ENCODE assay signal across 14 cellular contexts in the genomic region with DNA sequence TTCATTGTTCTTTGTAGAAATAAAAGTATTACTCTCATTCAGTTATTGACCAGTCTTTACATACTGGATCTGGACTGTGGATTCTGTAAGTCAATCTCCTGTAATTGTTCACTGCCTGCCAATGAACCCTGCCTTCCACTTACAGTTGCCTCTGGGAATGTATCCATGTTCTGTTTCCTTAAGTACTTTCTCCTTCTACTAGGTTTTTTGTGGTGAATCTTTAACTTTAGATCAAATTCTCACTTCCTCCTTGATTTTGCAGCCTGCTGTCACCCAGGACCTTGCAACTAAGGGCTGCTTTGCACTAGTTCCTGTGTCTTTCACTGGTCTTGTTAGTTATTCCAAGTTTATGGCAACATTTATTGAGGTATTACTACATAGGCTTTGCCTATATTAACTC. TPM values are rescaled to one million over a fixed set of nuclear protein-coding genes. Genes with fewer than 3 reads are reported as not detected.
A peak's percentile ranks its signal among the peaks of the same experiment; 100 is the strongest.
DNase-seq lines count a peak whose midpoint lies in the region; ATAC-seq and TF ChIP-seq lines count a peak whose summit lies in the region.
"Had no signal": no experiment of that assay in that cellular context is flagged by ENCODE, and none has a peak within 500 bp of the region (broad histone marks: within the 10 kb centered on the region; RNA-seq: fewer than 3 reads in every experiment).

No MANE protein-coding gene starts in this region.

- no peaks in the 10 kb centered on the region for H3K9me3 ChIP-seq in heart left ventricle
- H3K9me3 ChIP-seq: heart right ventricle, SJCRH30 had no signal

- H3K4me1 ChIP-seq in heart left ventricle = no peaks in the 10 kb centered on the region
- H3K4me1 ChIP-seq: heart right ventricle, SJCRH30 had no signal

- peaks cover 9% of the 10 kb centered on the region for H3K27me3 Mint-ChIP-seq in activated CD8-positive, alpha-beta memory T cell treated with anti-CD3 and anti-CD28 coated beads, Interleukin-2, amount 10 ng/mL, durations not matched to agents 7 days and 5 days

- DNase-seq in kidney tubule cell (ENCODE audit: low spot score) (peak; percentile 33), heart left ventricle (no peak), T1000 (lab: John Stamatoyannopoulos, UW) (no peak), UCSD-AML1 (lab: John Stamatoyannopoulos, UW; ENCODE audit: unreplicated experiment) (no peak)
- DNase-seq in activated CD8-positive, alpha-beta memory T cell treated with anti-CD3 and anti-CD28 coated beads, Interleukin-2, amount 10 ng/mL, durations not matched to agents 7 days and 5 days = no peak
- DNase-seq: activated CD8-positive, alpha-beta T cell treated with anti-CD3 and anti-CD28 coated beads, Interleukin-2, amount 10 ng/mL, durations not matched to agents 7 days and 5 days; heart right ventricle; mesendoderm; NCI-H2029; SJCRH30; trophoblast cell had no signal

- H3K36me3 ChIP-seq in heart left ventricle = no peaks in the 10 kb centered on the region
- H3K36me3 ChIP-seq: heart right ventricle, SJCRH30 had no signal

- no peak overlapping the region for H3K4me3 Mint-ChIP-seq in activated CD8-positive, alpha-beta memory T cell treated with anti-CD3 and anti-CD28 coated beads, Interleukin-2, amount 10 ng/mL, durations not matched to agents 7 days and 5 days
- H3K4me3 Mint-ChIP-seq: activated CD8-positive, alpha-beta T cell treated with anti-CD3 and anti-CD28 coated beads, Interleukin-2, amount 10 ng/mL, durations not matched to agents 7 days and 5 days had no signal

- TF ChIP-seq CTCF in heart left ventricle (IDR thresholded peaks at IDR 0.05) = no peak

- H3K27ac ChIP-seq in heart left ventricle = no peak overlapping the region
- H3K27ac ChIP-seq: heart right ventricle, SJCRH30 had no signal

- peak; percentile 81 for ATAC-seq in GM19025 (IDR thresholded peaks at IDR 0.05; ENCODE audit: low read depth, unreplicated experiment)
- peak; percentile 89 for ATAC-seq in GM21786 (IDR thresholded peaks at IDR 0.05; ENCODE audit: unreplicated experiment)
- peak; percentile 86 for ATAC-seq in HG03342 (IDR thresholded peaks at IDR 0.05; ENCODE audit: unreplicated experiment)
- ATAC-seq in activated CD8-positive, alpha-beta memory T cell treated with anti-CD3 and anti-CD28 coated beads, Interleukin-2, amount 10 ng/mL, durations not matched to agents 7 days and 5 days = no peak
- no peak for ATAC-seq in heart left ventricle
- ATAC-seq: activated CD8-positive, alpha-beta T cell treated with anti-CD3 and anti-CD28 coated beads, Interleukin-2, amount 10 ng/mL, durations not matched to agents 7 days and 5 days; heart right ventricle had no signal

- no peaks in the 10 kb centered on the region for H3K27me3 ChIP-seq in heart left ventricle
- H3K27me3 ChIP-seq: heart right ventricle, SJCRH30 had no signal

- CTCF ChIA-PET in activated CD8-positive, alpha-beta memory T cell treated with anti-CD3 and anti-CD28 coated beads, Interleukin-2, amount 10 ng/mL, durations not matched to agents 7 days and 5 days (lab: Charles Lee) = no interaction called here

- no peaks in the 10 kb centered on the region for H3K9me3 Mint-ChIP-seq in activated CD8-positive, alpha-beta memory T cell treated with anti-CD3 and anti-CD28 coated beads, Interleukin-2, amount 10 ng/mL, durations not matched to agents 7 days and 5 days (ENCODE audit: low read depth)

- intact Hi-C loops in heart left ventricle (cut with DNase I) = no loop called here

- no peaks in the 10 kb centered on the region for H3K36me3 Mint-ChIP-seq in activated CD8-positive, alpha-beta memory T cell treated with anti-CD3 and anti-CD28 coated beads, Interleukin-2, amount 10 ng/mL, durations not matched to agents 7 days and 5 days

- H3K4me3 ChIP-seq in heart left ventricle = no peak overlapping the region
- H3K4me3 ChIP-seq: heart right ventricle, SJCRH30 had no signal

- no peaks in the 10 kb centered on the region for H3K4me1 Mint-ChIP-seq in activated CD8-positive, alpha-beta memory T cell treated with anti-CD3 and anti-CD28 coated beads, Interleukin-2, amount 10 ng/mL, durations not matched to agents 7 days and 5 days

- no peak overlapping the region for H3K27ac Mint-ChIP-seq in activated CD8-positive, alpha-beta memory T cell treated with anti-CD3 and anti-CD28 coated beads, Interleukin-2, amount 10 ng/mL, durations not matched to agents 7 days and 5 days
- H3K27ac Mint-ChIP-seq: activated CD8-positive, alpha-beta T cell treated with anti-CD3 and anti-CD28 coated beads, Interleukin-2, amount 10 ng/mL, durations not matched to agents 7 days and 5 days had no signal

- TF ChIP-seq POLR2A in heart left ventricle (IDR thresholded peaks at IDR 0.05) = no peak

RNA-seq across cellular contexts. Expression of a gene that starts 28.2 kb away (rescaled TPM):
- total RNA-seq in activated CD8-positive, alpha-beta memory T cell treated with anti-CD3 and anti-CD28 coated beads, Interleukin-2, amount 10 ng/mL, durations not matched to agents 7 days and 5 days = 10 to 100 TPM; 24.7 to 26.2 TPM
- 10 to 100 TPM in 7 of 9 donors, 1 to 10 TPM in 2; 8.5 to 14.8 (median 11.1) TPM for total RNA-seq in heart left ventricle
- polyA plus RNA-seq in heart left ventricle = 10 to 100 TPM in 1 of 2 donors, 1 to 10 TPM in 1; 4.0 to 10.0 TPM

RNA-seq across cellular contexts. Expression of a gene that starts 28.4 kb away (rescaled TPM):
- 10 to 100 TPM in 1 of 2 experiments, 1 to 10 TPM in 1; 9.1 to 13.1 TPM for total RNA-seq in activated CD8-positive, alpha-beta memory T cell treated with anti-CD3 and anti-CD28 coated beads, Interleukin-2, amount 10 ng/mL, durations not matched to agents 7 days and 5 days
- 1 to 10 TPM in 7 of 9 donors, under 1 TPM in 2; 0.74 to 3.9 (median 1.6) TPM for total RNA-seq in heart left ventricle
- polyA plus RNA-seq in heart left ventricle = 1 to 10 TPM; 1.5 to 2.7 TPM

Comparison
In these comparisons a context has a peak if more than half of its experiments do, and no peak if none do; other contexts are left out.
1. ATAC-seq: peak in GM19025 (single experiment), GM21786 (single experiment) and HG03342 (single experiment); none in activated CD8-positive, alpha-beta memory T cell treated with anti-CD3 and anti-CD28 coated beads, Interleukin-2, amount 10 ng/mL, durations not matched to agents 7 days and 5 days (single experiment) and heart left ventricle (0 of 4).